ENCODE assay signal across 9 cellular contexts in genomic region chr19:39083983-39084731, GRCh38. TPM values are rescaled to one million over a fixed set of nuclear protein-coding genes. Genes with fewer than 3 reads are reported as not detected.
DNase-seq lines count a peak whose midpoint lies in the region; ATAC-seq and TF ChIP-seq lines count a peak whose summit lies in the region.
"Had no signal": no experiment of that assay in that cellular context is flagged by ENCODE, and none has a peak within 500 bp of the region (broad histone marks: within the 10 kb centered on the region; RNA-seq: fewer than 3 reads in every experiment).

Gene ACP7, plus strand, starts transcription at chr19:39084368. Its CDS starts 902 bp downstream, at chr19:39085270.

- no peak for TF ChIP-seq EP300 in upper lobe of left lung (IDR thresholded peaks at IDR 0.05)

- TF ChIP-seq POLR2A in upper lobe of left lung (IDR thresholded peaks at IDR 0.05), result no peak

- peak; percentile 51 for DNase-seq in NCI-H748 (lab: John Stamatoyannopoulos, UW; ENCODE audit: unreplicated experiment)
- no peak for DNase-seq in NCI-H748 treated with DMSO at 0.1 percent for 48 hours (lab: John Stamatoyannopoulos, UW)
- DNase-seq in astrocyte of the cerebellum (ENCODE audit: low read depth), result no peak
- DNase-seq in upper lobe of left lung, result peak in 1 of 2 donors; percentile 77
- DNase-seq in T1000 (lab: John Stamatoyannopoulos, UW), result no peak
- DNase-seq in AG20443 (ENCODE audit: low spot score), result no peak
- no peak for DNase-seq in NOMO-1 treated with dmso at 0.1 percent for 144 hours (lab: John Stamatoyannopoulos, UW; ENCODE audit: unreplicated experiment)
- DNase-seq: AML-193 had no signal

- peak within 1 kb of the TSS; percentile 32 for H3K4me3 ChIP-seq in astrocyte of the cerebellum (ENCODE audit: low read depth, low read length)
- peak within 1 kb of the TSS in 3 of 4 donors; percentile 13 to 17 (median 17) for H3K4me3 ChIP-seq in upper lobe of left lung

- 9 to 12% methylated on average over 22 to 40 of the region's 54 CpGs for WGBS in upper lobe of left lung, 2 donors

- H3K27me3 ChIP-seq in layer of hippocampus (ENCODE audit: control insufficient read depth, insufficient read depth, low read length) (no peaks in the 10 kb centered on the region), upper lobe of left lung (peaks cover 0 to 16% (median 10%) of the 10 kb centered on the region in 4 donors)

- H3K36me3 ChIP-seq in upper lobe of left lung, result no peaks in the 10 kb centered on the region

- peak within 1 kb of the TSS; percentile 89 for H3K27ac ChIP-seq in layer of hippocampus (ENCODE audit: low read depth, low read length)
- H3K27ac ChIP-seq in upper lobe of left lung, result no peak within 1 kb of the TSS

- H3K4me1 ChIP-seq in upper lobe of left lung, result peaks cover 11 to 16% (median 12%) of the 10 kb centered on the region in 4 donors

- in situ Hi-C loops in astrocyte of the cerebellum (cut with HindIII; ENCODE audit: low sequenced_read_pairs), result no loop called here

- ATAC-seq in upper lobe of left lung (ENCODE audit: low FRiP score in 2 of 2), result peak in 1 of 2 donors; percentile 58

- no peaks in the 10 kb centered on the region for H3K9me3 ChIP-seq in upper lobe of left lung

- no peak for TF ChIP-seq CTCF in astrocyte of the cerebellum (IDR thresholded peaks at IDR 0.05; ENCODE audit: low read depth, low read length, missing control alignments)
- no peak for TF ChIP-seq CTCF in upper lobe of left lung (IDR thresholded peaks at IDR 0.05)

RNA-seq across cellular contexts. Expression of gene ACP7, which starts in this region (rescaled TPM):
- total RNA-seq in upper lobe of left lung, result not detected
